In the genomic region with DNA sequence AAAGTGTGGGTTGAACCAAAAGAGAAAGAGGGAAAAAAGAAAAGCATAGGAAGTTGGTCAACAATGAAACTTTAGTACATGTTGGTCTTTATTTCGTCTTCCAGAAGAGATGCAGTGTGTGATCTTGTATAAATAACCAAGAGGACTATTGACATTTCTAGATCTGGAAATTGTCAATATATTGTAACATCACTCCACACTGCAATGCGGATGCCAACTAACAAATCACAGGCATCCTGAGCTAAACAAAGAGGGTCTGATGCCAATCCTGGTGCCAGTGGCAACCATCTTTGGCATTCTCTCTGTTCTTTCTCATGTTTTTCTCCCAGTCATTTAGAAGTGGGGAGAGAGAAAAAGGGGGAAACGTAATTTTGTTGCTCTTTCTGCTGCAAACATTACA, we compare ENCODE assay signal across 18 cellular contexts. TPM values are rescaled to one million over a fixed set of nuclear protein-coding genes. Genes with fewer than 3 reads are reported as not detected.
"Had no signal": no experiment of that assay in that cellular context is flagged by ENCODE, and none has a peak within 500 bp of the region (broad histone marks: within the 10 kb centered on the region; RNA-seq: fewer than 3 reads in every experiment).

No MANE protein-coding gene starts in this region.

- H3K4me3 ChIP-seq: SJCRH30, upper lobe of left lung had no signal

- DNase-seq: activated CD4-positive, alpha-beta T cell treated with anti-CD3 and anti-CD28 coated beads, Interleukin-2, amount 50 U/mL, for 4 hours; activated CD4-positive, CD25-positive, alpha-beta regulatory T cell treated with anti-CD3 and anti-CD28 coated beads, Interleukin-2, amount 50 U/mL, for 72 hours; activated CD8-positive, alpha-beta memory T cell treated with anti-CD3 and anti-CD28 coated beads, Interleukin-2, amount 10 ng/mL, durations not matched to agents 7 days and 5 days; activated effector memory CD4-positive, alpha-beta T cell treated with anti-CD3 and anti-CD28 coated beads, Interleukin-2, amount 50 U/mL, for 16 hours; activated naive CD8-positive, alpha-beta T cell treated with anti-CD3 and anti-CD28 coated beads, Interleukin-2, amount 10 ng/mL, durations not matched to agents 7 days and 5 days; activated T-cell treated with anti-CD3 and anti-CD28 coated beads, Interleukin-2, amount 50 U/mL, for 24 hours; dermis blood vessel endothelial cell; endodermal cell; right cardiac atrium; SJCRH30; stimulated activated CD4-positive, alpha-beta T cell treated with anti-CD3 and anti-CD28 coated beads, Interleukin-2, amount 100 ng/mL, for 24 hours; stimulated activated naive B cell treated with anti-CD40 and anti-IgM and Interleukin-4, amounts not matched to agents 10 μg/mL and 1 μg/mL and 100 μg/mL, for 72 hours; upper lobe of left lung had no signal

- H3K27me3 ChIP-seq: ascending aorta, esophagus muscularis mucosa, SJCRH30, upper lobe of left lung had no signal

- H3K36me3 Mint-ChIP-seq: activated CD8-positive, alpha-beta memory T cell treated with anti-CD3 and anti-CD28 coated beads, Interleukin-2, amount 10 ng/mL, durations not matched to agents 7 days and 5 days; activated naive CD8-positive, alpha-beta T cell treated with anti-CD3 and anti-CD28 coated beads, Interleukin-2, amount 10 ng/mL, durations not matched to agents 7 days and 5 days; stimulated activated naive B cell treated with anti-CD40 and anti-IgM and Interleukin-4, amounts not matched to agents 10 μg/mL and 1 μg/mL and 100 μg/mL, for 72 hours had no signal

- H3K9me3 ChIP-seq: ascending aorta, esophagus muscularis mucosa, SJCRH30, upper lobe of left lung had no signal

- H3K9me3 Mint-ChIP-seq: activated naive CD8-positive, alpha-beta T cell treated with anti-CD3 and anti-CD28 coated beads, Interleukin-2, amount 10 ng/mL, durations not matched to agents 7 days and 5 days; activated T-cell treated with anti-CD3 and anti-CD28 coated beads, Interleukin-2, amount 50 U/mL, for 24 hours; central memory CD8-positive, alpha-beta T cell; endodermal cell had no signal

- H3K9ac ChIP-seq: parathyroid adenoma had no signal

- H3K4me3 Mint-ChIP-seq: activated CD8-positive, alpha-beta memory T cell treated with anti-CD3 and anti-CD28 coated beads, Interleukin-2, amount 10 ng/mL, durations not matched to agents 7 days and 5 days; activated naive CD8-positive, alpha-beta T cell treated with anti-CD3 and anti-CD28 coated beads, Interleukin-2, amount 10 ng/mL, durations not matched to agents 7 days and 5 days; activated T-cell treated with anti-CD3 and anti-CD28 coated beads, Interleukin-2, amount 50 U/mL, for 24 hours; central memory CD8-positive, alpha-beta T cell; endodermal cell; stimulated activated naive B cell treated with anti-CD40 and anti-IgM and Interleukin-4, amounts not matched to agents 10 μg/mL and 1 μg/mL and 100 μg/mL, for 72 hours had no signal

- H3K4me1 ChIP-seq: parathyroid adenoma had no signal

- H3K4me1 Mint-ChIP-seq: activated CD8-positive, alpha-beta memory T cell treated with anti-CD3 and anti-CD28 coated beads, Interleukin-2, amount 10 ng/mL, durations not matched to agents 7 days and 5 days; activated naive CD8-positive, alpha-beta T cell treated with anti-CD3 and anti-CD28 coated beads, Interleukin-2, amount 10 ng/mL, durations not matched to agents 7 days and 5 days; central memory CD8-positive, alpha-beta T cell; stimulated activated naive B cell treated with anti-CD40 and anti-IgM and Interleukin-4, amounts not matched to agents 10 μg/mL and 1 μg/mL and 100 μg/mL, for 72 hours had no signal

- H3K79me2 ChIP-seq: parathyroid adenoma had no signal

- H2AFZ ChIP-seq: parathyroid adenoma had no signal

- H3K27ac ChIP-seq: ascending aorta, esophagus muscularis mucosa, parathyroid adenoma, SJCRH30 had no signal

- H3K27ac Mint-ChIP-seq: activated CD8-positive, alpha-beta memory T cell treated with anti-CD3 and anti-CD28 coated beads, Interleukin-2, amount 10 ng/mL, durations not matched to agents 7 days and 5 days; activated naive CD8-positive, alpha-beta T cell treated with anti-CD3 and anti-CD28 coated beads, Interleukin-2, amount 10 ng/mL, durations not matched to agents 7 days and 5 days; activated T-cell treated with anti-CD3 and anti-CD28 coated beads, Interleukin-2, amount 50 U/mL, for 24 hours; endodermal cell; stimulated activated naive B cell treated with anti-CD40 and anti-IgM and Interleukin-4, amounts not matched to agents 10 μg/mL and 1 μg/mL and 100 μg/mL, for 72 hours had no signal

- ATAC-seq: activated CD8-positive, alpha-beta memory T cell treated with anti-CD3 and anti-CD28 coated beads, Interleukin-2, amount 10 ng/mL, durations not matched to agents 7 days and 5 days; right cardiac atrium; stimulated activated naive B cell treated with anti-CD40 and anti-IgM and Interleukin-4, amounts not matched to agents 10 μg/mL and 1 μg/mL and 100 μg/mL, for 72 hours had no signal

RNA-seq across cellular contexts. Expression of gene NFIB, which starts 9.7 kb away (rescaled TPM):
- total RNA-seq: activated CD8-positive, alpha-beta memory T cell treated with anti-CD3 and anti-CD28 coated beads, Interleukin-2, amount 10 ng/mL, durations not matched to agents 7 days and 5 days; activated naive CD8-positive, alpha-beta T cell treated with anti-CD3 and anti-CD28 coated beads, Interleukin-2, amount 10 ng/mL, durations not matched to agents 7 days and 5 days; T-helper 2 cell treated with Interferon-gamma antibody and Interleukin-4, amounts not matched to agents 100 ng/mL and 5 ng/mL, for 36 hours had no signal
